ENCODE assay signal across 8 cellular contexts in the genomic region with DNA sequence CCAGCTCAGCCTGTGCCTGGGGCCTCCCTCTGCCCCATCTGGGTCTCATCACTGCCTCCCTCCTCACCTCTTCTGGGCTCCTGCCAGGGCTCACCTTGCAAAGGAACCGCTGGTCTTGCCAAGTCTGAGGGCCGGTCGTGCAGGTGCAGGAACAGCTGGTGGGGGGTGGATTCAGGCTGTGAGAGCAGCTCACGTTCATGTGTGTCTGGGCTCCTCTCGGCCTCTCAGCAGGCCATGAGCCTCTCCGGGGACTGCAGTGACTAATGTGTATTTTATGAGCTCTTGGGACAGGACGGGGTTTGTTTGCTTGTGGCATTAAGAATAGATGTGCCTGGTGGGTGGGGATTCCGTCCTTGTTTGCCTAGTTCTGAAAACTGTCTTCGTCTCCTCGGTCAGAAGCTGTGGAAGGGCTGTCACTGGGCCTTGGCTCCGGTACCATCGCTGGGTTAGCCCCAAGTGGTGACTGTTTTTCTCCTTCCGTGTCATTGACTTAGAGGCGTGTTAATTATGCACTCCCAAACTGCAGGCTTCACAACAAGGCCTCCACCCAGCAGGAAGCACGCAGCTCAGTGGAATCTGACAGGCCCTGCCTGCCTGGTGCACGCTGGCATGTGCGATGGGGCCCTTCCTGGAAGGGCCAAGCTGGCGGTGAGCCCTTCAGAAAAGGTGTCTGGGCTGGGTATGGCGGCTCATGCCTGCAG.
DNase-seq lines count a peak whose midpoint lies in the region; ATAC-seq and TF ChIP-seq lines count a peak whose summit lies in the region.

No MANE protein-coding gene starts in this region.

- TF ChIP-seq CTCF in HCT116 (IDR thresholded peaks at IDR 0.05 in 2 of 3, conservative IDR thresholded peaks at IDR 0.05 in 1 of 3; ENCODE audit: borderline replicate concordance in 1 of 3, insufficient read depth in 1 of 3, low read depth in 2 of 3, low read length in 2 of 3) (no peak), stomach (IDR thresholded peaks at IDR 0.05) (no peak), GM10266 (IDR thresholded peaks at IDR 0.05; ENCODE audit: control insufficient read depth, insufficient read depth, low read depth, missing control alignments) (no peak)

- ATAC-seq in HCT116 = no peak
- ATAC-seq in HG03135 (IDR thresholded peaks at IDR 0.05; ENCODE audit: unreplicated experiment) = no peak
- ATAC-seq in GM19351 (IDR thresholded peaks at IDR 0.05; ENCODE audit: unreplicated experiment) = no peak

- no TSS peak for BruUV-seq in HCT116 (replicated peaks; lab: Mats Ljungman, UMichigan)

- no peaks in the 10 kb centered on the region for H3K79me2 ChIP-seq in HCT116 (ENCODE audit: insufficient read depth, low read length)

- H2AFZ ChIP-seq in HCT116 (ENCODE audit: low read depth, low read length, poor library complexity, severe bottlenecking) = no peak overlapping the region

- RAD21 ChIA-PET in HCT116 (lab: Charles Lee; ENCODE audit: low non-redundant PET in 1 of 2, low total read pairs in 2 of 2, uncharacterized antibody in 2 of 2, unreplicated experiment in 2 of 2) = no interaction called here

- 34 to 64% (median 35%) methylated on average over 15 to 19 of the region's 19 CpGs for WGBS in stomach, 5 donors

- H3K4me3 ChIP-seq in HCT116 (replicated peaks in 1 of 2; ENCODE audit: low read depth in 1 of 2, low read length in 2 of 2) (no peak overlapping the region), stomach (no peak overlapping the region)

- TF ChIP-seq EP300 in stomach (IDR thresholded peaks at IDR 0.05) = no peak

- peaks cover 19 to 35% of the 10 kb centered on the region in 2 experiments for H3K4me1 ChIP-seq in HCT116 (ENCODE audit: control insufficient read depth in 1 of 2, insufficient read depth in 2 of 2, low read length in 2 of 2)
- peaks cover 37 to 47% (median 44%) of the 10 kb centered on the region in 4 donors for H3K4me1 ChIP-seq in stomach

- no peaks in the 10 kb centered on the region for H3K9me2 ChIP-seq in HCT116 (ENCODE audit: insufficient read depth)

- no peak for TF ChIP-seq POLR2A in HCT116 (IDR thresholded peaks at IDR 0.05; ENCODE audit: borderline replicate concordance, extremely low read depth, insufficient read depth, insufficient read length)
- TF ChIP-seq POLR2A in stomach (IDR thresholded peaks at IDR 0.05) = no peak

- H3K27me3 ChIP-seq in HCT116 (ENCODE audit: insufficient read depth, low read length) = no peaks in the 10 kb centered on the region
- H3K27me3 ChIP-seq in stomach = no peaks in the 10 kb centered on the region

- 0 out of 2 replicates have a peak overlapping the region, but pooled peaks have one; percentile 5 for H3K27ac ChIP-seq in HCT116 (ENCODE audit: low read depth, low read length)
- peak overlapping the region; percentile 50 for H3K27ac ChIP-seq in epithelial cell of prostate
- peak overlapping the region; percentile 42 to 83 (median 66) for H3K27ac ChIP-seq in stomach

- CTCF ChIA-PET in HCT116 (lab: Charles Lee) = interaction anchor here (1.0 to 2.3 kb wide), 3 partner anchors 15 to 331 kb away, joined by 3 to 6 read pairs (median 3); no protein-coding TSS in a partner anchor

- DNase-seq in HCT116 (ENCODE audit: low read depth, low spot score) (no peak), NCI-H460 (ENCODE audit: extremely low read depth, low read depth) (peak; percentile 54), epithelial cell of prostate (ENCODE audit: low read depth, low spot score) (peak; percentile 54), stomach (peak; percentile 83), GM10266 (ENCODE audit: extremely low spot score) (no peak), AML-193 (lab: John Stamatoyannopoulos, UW) (no peak)

- POLR2A ChIA-PET in HCT116 (lab: Charles Lee) = no interaction called here

- peaks cover 0 to 3% of the 10 kb centered on the region in 2 experiments; a peak in 2 of 4 replicates for H3K36me3 ChIP-seq in HCT116 (ENCODE audit: control insufficient read depth in 1 of 2, insufficient read depth in 2 of 2, low read length in 2 of 2)
- peaks cover 8 to 76% (median 52%) of the 10 kb centered on the region in 4 donors for H3K36me3 ChIP-seq in stomach

- H3K9ac ChIP-seq in HCT116 (ENCODE audit: low read length) = no peak overlapping the region

- no peaks in the 10 kb centered on the region for H3K9me3 ChIP-seq in HCT116 (ENCODE audit: control insufficient read depth in 1 of 2, insufficient read depth in 1 of 2, low read depth in 1 of 2, low read length in 2 of 2)
- no peaks in the 10 kb centered on the region for H3K9me3 ChIP-seq in stomach

- TF ChIP-seq RAD21 in HCT116 (IDR thresholded peaks at IDR 0.05; ENCODE audit: low read depth) = no peak

- peak overlapping the region; percentile 25; the same call in 1 of the 2 replicates for H3K4me2 ChIP-seq in HCT116 (ENCODE audit: low read length)

- no peaks in the 10 kb centered on the region for H4K20me1 ChIP-seq in HCT116 (ENCODE audit: insufficient read depth)

- intact Hi-C loops in HCT116 (cut with micrococcal nuclease) = loop anchor here (5.0 kb wide), 2 partner anchors 531 to 641 kb away; no protein-coding TSS in a partner anchor
- intact Hi-C loops in stomach (cut with DNase I; ENCODE audit: low total_unique reads) = no loop called here

TF ChIP-seq in HCT116, 20 proteins besides CTCF, POLR2A, EP300 and RAD21:
- TF ChIP-seq ELF1 (IDR thresholded peaks at IDR 0.05; ENCODE audit: borderline replicate concordance, low read depth) = no peak
- TF ChIP-seq, protein P1, sequence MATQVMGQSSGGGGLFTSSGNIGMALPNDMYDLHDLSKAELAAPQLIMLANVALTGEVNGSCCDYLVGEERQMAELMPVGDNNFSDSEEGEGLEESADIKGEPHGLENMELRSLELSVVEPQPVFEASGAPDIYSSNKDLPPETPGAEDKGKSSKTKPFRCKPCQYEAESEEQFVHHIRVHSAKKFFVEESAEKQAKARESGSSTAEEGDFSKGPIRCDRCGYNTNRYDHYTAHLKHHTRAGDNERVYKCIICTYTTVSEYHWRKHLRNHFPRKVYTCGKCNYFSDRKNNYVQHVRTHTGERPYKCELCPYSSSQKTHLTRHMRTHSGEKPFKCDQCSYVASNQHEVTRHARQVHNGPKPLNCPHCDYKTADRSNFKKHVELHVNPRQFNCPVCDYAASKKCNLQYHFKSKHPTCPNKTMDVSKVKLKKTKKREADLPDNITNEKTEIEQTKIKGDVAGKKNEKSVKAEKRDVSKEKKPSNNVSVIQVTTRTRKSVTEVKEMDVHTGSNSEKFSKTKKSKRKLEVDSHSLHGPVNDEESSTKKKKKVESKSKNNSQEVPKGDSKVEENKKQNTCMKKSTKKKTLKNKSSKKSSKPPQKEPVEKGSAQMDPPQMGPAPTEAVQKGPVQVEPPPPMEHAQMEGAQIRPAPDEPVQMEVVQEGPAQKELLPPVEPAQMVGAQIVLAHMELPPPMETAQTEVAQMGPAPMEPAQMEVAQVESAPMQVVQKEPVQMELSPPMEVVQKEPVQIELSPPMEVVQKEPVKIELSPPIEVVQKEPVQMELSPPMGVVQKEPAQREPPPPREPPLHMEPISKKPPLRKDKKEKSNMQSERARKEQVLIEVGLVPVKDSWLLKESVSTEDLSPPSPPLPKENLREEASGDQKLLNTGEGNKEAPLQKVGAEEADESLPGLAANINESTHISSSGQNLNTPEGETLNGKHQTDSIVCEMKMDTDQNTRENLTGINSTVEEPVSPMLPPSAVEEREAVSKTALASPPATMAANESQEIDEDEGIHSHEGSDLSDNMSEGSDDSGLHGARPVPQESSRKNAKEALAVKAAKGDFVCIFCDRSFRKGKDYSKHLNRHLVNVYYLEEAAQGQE (IDR thresholded peaks at IDR 0.05; ENCODE audit: low read depth) = no peak
- no peak for TF ChIP-seq SIN3A (IDR thresholded peaks at IDR 0.05; ENCODE audit: low read depth)
- TF ChIP-seq EZH2phosphoT487 (IDR thresholded peaks at IDR 0.05; ENCODE audit: borderline replicate concordance) = no peak
- no peak for TF ChIP-seq EGR1 (IDR thresholded peaks at IDR 0.05; ENCODE audit: low read depth)
- TF ChIP-seq ZNF274 (IDR thresholded peaks at IDR 0.05; ENCODE audit: low read depth, low read length) = no peak
- TF ChIP-seq, protein P2, sequence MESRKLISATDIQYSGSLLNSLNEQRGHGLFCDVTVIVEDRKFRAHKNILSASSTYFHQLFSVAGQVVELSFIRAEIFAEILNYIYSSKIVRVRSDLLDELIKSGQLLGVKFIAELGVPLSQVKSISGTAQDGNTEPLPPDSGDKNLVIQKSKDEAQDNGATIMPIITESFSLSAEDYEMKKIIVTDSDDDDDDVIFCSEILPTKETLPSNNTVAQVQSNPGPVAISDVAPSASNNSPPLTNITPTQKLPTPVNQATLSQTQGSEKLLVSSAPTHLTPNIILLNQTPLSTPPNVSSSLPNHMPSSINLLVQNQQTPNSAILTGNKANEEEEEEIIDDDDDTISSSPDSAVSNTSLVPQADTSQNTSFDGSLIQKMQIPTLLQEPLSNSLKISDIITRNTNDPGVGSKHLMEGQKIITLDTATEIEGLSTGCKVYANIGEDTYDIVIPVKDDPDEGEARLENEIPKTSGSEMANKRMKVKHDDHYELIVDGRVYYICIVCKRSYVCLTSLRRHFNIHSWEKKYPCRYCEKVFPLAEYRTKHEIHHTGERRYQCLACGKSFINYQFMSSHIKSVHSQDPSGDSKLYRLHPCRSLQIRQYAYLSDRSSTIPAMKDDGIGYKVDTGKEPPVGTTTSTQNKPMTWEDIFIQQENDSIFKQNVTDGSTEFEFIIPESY (IDR thresholded peaks at IDR 0.05; ENCODE audit: extremely low read depth, insufficient replicate concordance, low read length) = no peak
- TF ChIP-seq JUND (IDR thresholded peaks at IDR 0.05) = no peak

Comparison
In these comparisons a context has a peak if more than half of its experiments do, and no peak if none do; other contexts are left out.
1. DNase-seq: peak in NCI-H460 (single experiment), epithelial cell of prostate (single experiment) and stomach (single experiment); none in HCT116 (single experiment), GM10266 (single experiment) and AML-193 (0 of 2).
2. H3K27ac ChIP-seq: peak in every context shown above with its lines; median percentile 66 in stomach; 50 in epithelial cell of prostate; 5 in HCT116.